8 cellular contexts compared by ENCODE assay signal in the genomic region with DNA sequence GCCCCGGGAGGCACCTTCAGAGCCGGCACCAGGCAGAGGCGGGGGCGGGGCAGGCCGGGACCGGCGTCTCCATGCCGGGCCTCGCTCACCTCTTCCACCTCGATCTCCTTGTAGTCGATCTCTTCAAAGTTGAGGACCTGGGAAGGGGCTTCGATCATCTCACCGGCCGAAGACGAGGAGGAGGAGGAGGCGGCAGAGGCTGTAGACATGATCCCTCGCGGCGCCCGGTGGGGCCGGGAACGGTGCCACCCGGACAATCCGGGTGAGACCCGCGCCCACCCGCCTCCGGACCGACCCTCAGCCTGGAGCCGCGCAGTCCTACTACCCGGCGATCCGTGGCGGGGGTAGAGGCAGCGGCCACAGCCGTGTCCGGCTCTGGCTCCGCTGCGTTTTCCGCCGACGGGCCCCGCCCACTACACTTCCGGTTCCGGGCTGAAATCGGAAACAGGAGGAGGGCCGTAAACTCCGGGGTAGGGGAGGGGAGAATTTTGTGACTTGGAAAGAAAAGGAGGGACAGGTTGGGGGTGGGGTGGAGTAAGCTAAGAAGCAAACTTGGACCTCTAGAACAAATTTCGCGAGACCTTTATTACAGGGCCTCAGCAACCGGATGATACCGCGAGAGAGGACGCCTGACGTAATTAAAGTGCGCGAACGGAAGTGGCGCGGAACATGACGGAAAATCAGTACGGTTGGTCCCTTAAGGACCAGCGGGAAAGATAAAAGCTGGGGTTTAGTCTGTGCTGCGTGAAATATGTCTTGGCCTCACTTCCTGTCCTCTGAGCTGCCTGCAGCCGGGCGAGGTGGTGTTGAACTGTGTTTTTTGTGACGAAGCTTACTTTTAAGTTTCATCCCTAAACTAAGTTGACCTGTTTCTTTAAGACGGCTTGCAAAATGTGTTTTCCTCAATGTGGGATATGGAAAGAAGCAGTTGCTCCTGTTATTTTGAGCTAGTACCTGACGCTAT.
A peak's percentile ranks its signal among the peaks of the same experiment; 100 is the strongest.
DNase-seq lines count a peak whose midpoint lies in the region; ATAC-seq lines count a peak whose summit lies in the region.

A gene (minus strand): TSS at position 398 of the 964 bp plus-strand sequence. CDS start 189 bp downstream, at position 209.

- peak; percentile 87 for DNase-seq in AG08396 (ENCODE audit: low spot score)
- peak; percentile 74 for DNase-seq in NCI-H345 treated with DMSO at 0.1 percent for 48 hours (lab: John Stamatoyannopoulos, UW; ENCODE audit: unreplicated experiment)
- peak; percentile 85 to 91 (median 90) for DNase-seq in activated CD4-positive, CD25-positive, alpha-beta regulatory T cell (lab: John Stamatoyannopoulos, UW)
- DNase-seq in central memory CD4-positive, alpha-beta T cell = peak; percentile 92
- DNase-seq in iris pigment epithelial cell (ENCODE audit: low read depth) = peak; percentile 96
- peak; percentile 89 to 94 for DNase-seq in stimulated activated CD4-positive, alpha-beta T cell treated with anti-CD3 and anti-CD28 coated beads, Interleukin-12 subunit alpha, Interleukin-12 subunit beta, amount 100 ng/mL, for 24 hours (ENCODE audit: low read depth in 2 of 2)

- ATAC-seq in GM19023 (IDR thresholded peaks at IDR 0.05; ENCODE audit: unreplicated experiment) (peak; percentile 89), HG03280 (IDR thresholded peaks at IDR 0.05; ENCODE audit: unreplicated experiment) (peak; percentile 91)

Comparison
In these comparisons a context has a peak if more than half of its experiments do, and no peak if none do; other contexts are left out.
1. Peak in every context shown above with its lines: DNase-seq and ATAC-seq.